23 cellular contexts compared by ENCODE assay signal in genomic region chr5:73940747-73941146, GRCh38.
"Had no signal": no experiment of that assay in that cellular context is flagged by ENCODE, and none has a peak within 500 bp of the region (broad histone marks: within the 10 kb centered on the region; RNA-seq: fewer than 3 reads in every experiment).

No MANE protein-coding gene starts in this region.

- H3K36me3 Mint-ChIP-seq: activated naive CD4-positive, alpha-beta T cell treated with anti-CD3 and anti-CD28 coated beads, Interleukin-2, amount 50 U/mL, for 72 hours; immature natural killer cell had no signal

- FAIRE-seq: kidney had no signal

- H3K36me3 ChIP-seq: heart left ventricle, neutrophil, ovary, right lobe of liver, tibial artery had no signal

- H3K27me3 Mint-ChIP-seq: progenitor cell of endocrine pancreas had no signal

- H3K27ac ChIP-seq: heart left ventricle, neutrophil, right lobe of liver, tibial artery had no signal

- H3K4me1 ChIP-seq: right lobe of liver had no signal

- H3K27me3 ChIP-seq: body of pancreas, heart left ventricle, neutrophil, ovary, right lobe of liver, tibial artery had no signal

- H3K9me3 ChIP-seq: neutrophil, ovary, right lobe of liver had no signal

- H3K4me3 ChIP-seq: body of pancreas, heart left ventricle, ovary, right lobe of liver, tibial artery had no signal

- H3K27ac Mint-ChIP-seq: activated CD4-positive, alpha-beta T cell treated with anti-CD3 and anti-CD28 coated beads for 36 hours; activated naive CD4-positive, alpha-beta T cell treated with anti-CD3 and anti-CD28 coated beads, Interleukin-2, amount 50 U/mL, for 72 hours; activated T-cell treated with anti-CD3 and anti-CD28 coated beads, Interleukin-2, amount 50 U/mL, for 72 hours; effector memory CD8-positive, alpha-beta T cell; immature natural killer cell; naive thymus-derived CD8-positive, alpha-beta T cell; progenitor cell of endocrine pancreas had no signal

- DNase-seq: activated CD4-positive, alpha-beta T cell treated with anti-CD3 and anti-CD28 coated beads for 36 hours; activated CD4-positive, alpha-beta T cell treated with anti-CD3 and anti-CD28 coated beads, Interleukin-2, amount 50 U/mL, for 4 hours; activated CD4-positive, CD25-positive, alpha-beta regulatory T cell; activated naive CD4-positive, alpha-beta T cell; activated T-cell treated with anti-CD3 and anti-CD28 coated beads for 4 hours; activated T-cell treated with anti-CD3 and anti-CD28 coated beads, Interleukin-2, amount 50 U/mL, for 72 hours; body of pancreas; cortex of kidney; effector memory CD8-positive, alpha-beta T cell; foreskin fibroblast; heart left ventricle; immature natural killer cell; kidney; left colon; naive thymus-derived CD8-positive, alpha-beta T cell; ovary; right lobe of liver; stimulated activated CD4-positive, alpha-beta T cell treated with anti-CD3 and anti-CD28 coated beads, Interleukin-2, amount 100 ng/mL, for 48 hours; stimulated activated naive CD8-positive, alpha-beta T cell treated with anti-CD3 and anti-CD28 coated beads, Interleukin-15, Interleukin-2, amounts not matched to agents 100 U/mL and 50 U/mL, for 24 hours; tibial artery had no signal

- H3K4me1 Mint-ChIP-seq: activated CD4-positive, alpha-beta T cell treated with anti-CD3 and anti-CD28 coated beads for 36 hours; immature natural killer cell; naive thymus-derived CD8-positive, alpha-beta T cell had no signal

- H3K4me3 Mint-ChIP-seq: activated CD4-positive, alpha-beta T cell treated with anti-CD3 and anti-CD28 coated beads for 36 hours; activated T-cell treated with anti-CD3 and anti-CD28 coated beads, Interleukin-2, amount 50 U/mL, for 72 hours; effector memory CD8-positive, alpha-beta T cell; immature natural killer cell; naive thymus-derived CD8-positive, alpha-beta T cell had no signal

- ATAC-seq: activated CD4-positive, alpha-beta T cell treated with anti-CD3 and anti-CD28 coated beads for 36 hours; activated naive CD4-positive, alpha-beta T cell treated with anti-CD3 and anti-CD28 coated beads, Interleukin-2, amount 50 U/mL, for 72 hours; activated T-cell treated with anti-CD3 and anti-CD28 coated beads, Interleukin-2, amount 50 U/mL, for 72 hours; body of pancreas; effector memory CD8-positive, alpha-beta T cell; heart left ventricle; left colon; naive thymus-derived CD8-positive, alpha-beta T cell; right lobe of liver; stimulated activated naive CD8-positive, alpha-beta T cell treated with anti-CD3 and anti-CD28 coated beads, Interleukin-15, Interleukin-2, amounts not matched to agents 100 U/mL and 50 U/mL, for 24 hours had no signal
